Comparison of ENCODE assay signal across 1 cellular context in genomic region chr2:176931588-176932563, GRCh38.
TF ChIP-seq lines count a peak whose summit lies in the region.

No MANE protein-coding gene starts in this region.

TF ChIP-seq in K562, 482 proteins besides CTCF, POLR2A, EP300 and RAD21 (continued from another document and continues in another):
- TF ChIP-seq IRF9 (tag; IDR thresholded peaks at IDR 0.05): peak; percentile 75
- no peak; the same call in 1 of the 2 replicates for TF ChIP-seq CEBPG (CRISPR knock-in tag; IDR thresholded peaks at IDR 0.05)
- TF ChIP-seq CEBPG (tag; conservative IDR thresholded peaks at IDR 0.05 in 1 of 2, IDR thresholded peaks at IDR 0.05 in 1 of 2): peak; percentile 67 to 92
- no peak for TF ChIP-seq CBX1 (IDR thresholded peaks at IDR 0.05; ENCODE audit: low read depth)
- TF ChIP-seq ELF2 (CRISPR knock-in tag; IDR thresholded peaks at IDR 0.05): no peak
- no peak for TF ChIP-seq ATF2 (CRISPR knock-in tag; IDR thresholded peaks at IDR 0.05)
- no peak for TF ChIP-seq ATF1 (CRISPR knock-in tag; IDR thresholded peaks at IDR 0.05)
- peak; percentile 67 for TF ChIP-seq ATF1 (tag; IDR thresholded peaks at IDR 0.05)
- TF ChIP-seq BCLAF1 (IDR thresholded peaks at IDR 0.05; ENCODE audit: borderline replicate concordance in 1 of 2, control insufficient read depth in 1 of 2, low read depth in 2 of 2, low read length in 1 of 2): no peak
- TF ChIP-seq TFAM (CRISPR knock-in tag; conservative IDR thresholded peaks at IDR 0.05): no peak
- peak in 1 of 2 experiments; percentile 20; a peak in 1 of 4 replicates for TF ChIP-seq ZNF639 (CRISPR knock-in tag; conservative IDR thresholded peaks at IDR 0.05 in 1 of 2, IDR thresholded peaks at IDR 0.05 in 1 of 2)
- peak; percentile 91 for TF ChIP-seq ZNF384 (IDR thresholded peaks at IDR 0.05; ENCODE audit: low read depth, low read length)
- no peak for TF ChIP-seq NONO (IDR thresholded peaks at IDR 0.05; ENCODE audit: low read depth in 2 of 2, low read length in 1 of 2)
- no peak for TF ChIP-seq ZNF280A (IDR thresholded peaks at IDR 0.05; ENCODE audit: low read depth, partially characterized antibody)
- no peak for TF ChIP-seq MLLT1 (IDR thresholded peaks at IDR 0.05)
- peak; percentile 97 for TF ChIP-seq JUND (IDR thresholded peaks at IDR 0.05; ENCODE audit: borderline replicate concordance, low read depth, low read length)
- TF ChIP-seq JUND (tag; IDR thresholded peaks at IDR 0.05; ENCODE audit: borderline replicate concordance, low read depth, low read length): peak; percentile 95
- no peak for TF ChIP-seq ZNF695 (CRISPR knock-in tag; IDR thresholded peaks at IDR 0.05)
- peak; percentile 5; the same call in 1 of the 2 replicates for TF ChIP-seq ZNF175 (CRISPR knock-in tag; IDR thresholded peaks at IDR 0.05; ENCODE audit: low read depth)
- TF ChIP-seq GATAD2A (IDR thresholded peaks at IDR 0.05): no peak
- no peak for TF ChIP-seq ZFP30 (CRISPR knock-in tag; IDR thresholded peaks at IDR 0.05; ENCODE audit: borderline replicate concordance)
- no peak for TF ChIP-seq ZNF121 (CRISPR knock-in tag; conservative IDR thresholded peaks at IDR 0.05)
- no peak for TF ChIP-seq PPARD (CRISPR knock-in tag; IDR thresholded peaks at IDR 0.05)
- TF ChIP-seq AFF1 (IDR thresholded peaks at IDR 0.05; ENCODE audit: low read depth in 1 of 2, partially characterized antibody in 2 of 2): peak; percentile 31 to 87
- TF ChIP-seq ETV6 (IDR thresholded peaks at IDR 0.05; ENCODE audit: borderline replicate concordance in 1 of 2, low read depth in 2 of 2, low read length in 1 of 2): no peak
- no peak for TF ChIP-seq ETV6 (CRISPR knock-in tag; IDR thresholded peaks at IDR 0.05; ENCODE audit: borderline replicate concordance)
- TF ChIP-seq HSF4 (CRISPR knock-in tag; IDR thresholded peaks at IDR 0.05; ENCODE audit: borderline replicate concordance): no peak
- TF ChIP-seq SETDB1 (IDR thresholded peaks at IDR 0.05; ENCODE audit: low read length): no peak
- TF ChIP-seq STAT5B (CRISPR knock-in tag; IDR thresholded peaks at IDR 0.05): no peak
- TF ChIP-seq NR2C1 (IDR thresholded peaks at IDR 0.05): no peak
- TF ChIP-seq NR2C1 (tag; IDR thresholded peaks at IDR 0.05): no peak
- TF ChIP-seq ERF (CRISPR knock-in tag; IDR thresholded peaks at IDR 0.05): 0 out of 2 replicates have a peak, but pooled peaks have one; percentile 60
- TF ChIP-seq E4F1 (CRISPR knock-in tag; IDR thresholded peaks at IDR 0.05; ENCODE audit: borderline replicate concordance): no peak
- no peak for TF ChIP-seq E2F1 (CRISPR knock-in tag; IDR thresholded peaks at IDR 0.05)
- TF ChIP-seq ZNF589 (CRISPR knock-in tag; IDR thresholded peaks at IDR 0.05; ENCODE audit: low read depth): peak; percentile 91
- no peak for TF ChIP-seq FOS (IDR thresholded peaks at IDR 0.05; ENCODE audit: extremely low read depth, insufficient read length)
- TF ChIP-seq ZKSCAN3 (CRISPR knock-in tag; IDR thresholded peaks at IDR 0.05): no peak
- peak; percentile 44 for TF ChIP-seq ZFP36 (IDR thresholded peaks at IDR 0.05; ENCODE audit: low read depth, low read length, partially characterized antibody)
- no peak for TF ChIP-seq KLF1 (tag; IDR thresholded peaks at IDR 0.05)
- no peak for TF ChIP-seq MIER1 (IDR thresholded peaks at IDR 0.05; ENCODE audit: low read depth)
- TF ChIP-seq GATA2 (CRISPR knock-in tag; IDR thresholded peaks at IDR 0.05): no peak
- TF ChIP-seq CHCHD3 (CRISPR knock-in tag; IDR thresholded peaks at IDR 0.05): no peak
- TF ChIP-seq ZNF124 (CRISPR knock-in tag; IDR thresholded peaks at IDR 0.05): no peak
- TF ChIP-seq ZNF324 (CRISPR knock-in tag; IDR thresholded peaks at IDR 0.05): no peak
- TF ChIP-seq ZNF79 (CRISPR knock-in tag; IDR thresholded peaks at IDR 0.05; ENCODE audit: low read depth): no peak
- no peak for TF ChIP-seq KAT2B (IDR thresholded peaks at IDR 0.05; ENCODE audit: low read depth, low read length)
- TF ChIP-seq ZNF143 (CRISPR knock-in tag; IDR thresholded peaks at IDR 0.05): no peak
- no peak for TF ChIP-seq ZNF217 (CRISPR knock-in tag; IDR thresholded peaks at IDR 0.05)
- TF ChIP-seq TCF3 (CRISPR knock-in tag; IDR thresholded peaks at IDR 0.05): peak; percentile 9; the same call in 1 of the 2 replicates
- TF ChIP-seq PHF21A (IDR thresholded peaks at IDR 0.05; ENCODE audit: borderline replicate concordance, low read depth): no peak
- TF ChIP-seq HDAC2 (IDR thresholded peaks at IDR 0.05): 0 out of 2 replicates have a peak, but pooled peaks have one; percentile 67
